Comparison of ENCODE assay signal across 9 cellular contexts in genomic region chr21:46661211-46661625, GRCh38. TPM values are rescaled to one million over a fixed set of nuclear protein-coding genes. Genes with fewer than 3 reads are reported as not detected.
DNase-seq lines count a peak whose midpoint lies in the region; ATAC-seq, FAIRE-seq and TF ChIP-seq lines count a peak whose summit lies in the region.
"Had no signal": no experiment of that assay in that cellular context is flagged by ENCODE, and none has a peak within 500 bp of the region (broad histone marks: within the 10 kb centered on the region; RNA-seq: fewer than 3 reads in every experiment).

No MANE protein-coding gene starts in this region.

- peak; percentile 56 for DNase-seq in CD1c-positive myeloid dendritic cell (ENCODE audit: extremely low spot score)
- DNase-seq in HTR-8/SVneo (ENCODE audit: insufficient read length, low spot score), result peak; percentile 56
- peak; percentile 85 for DNase-seq in glutamatergic neuron
- DNase-seq in pancreas, result peak in 5 of 6 donors; percentile 38 to 74 (median 46)
- DNase-seq in NCI-H1048 (lab: John Stamatoyannopoulos, UW), result no peak

- H3K4me1 Mint-ChIP-seq in activated naive CD8-positive, alpha-beta T cell (ENCODE audit: low read depth), result peaks cover 38% of the 10 kb centered on the region
- no peaks in the 10 kb centered on the region for H3K4me1 Mint-ChIP-seq in glutamatergic neuron (ENCODE audit: low read depth, unreplicated experiment)

- intact Hi-C loops in pancreas (cut with DNase I), result no loop called here

- no peak overlapping the region for H3K4me3 Mint-ChIP-seq in activated naive CD8-positive, alpha-beta T cell
- H3K4me3 Mint-ChIP-seq in glutamatergic neuron (ENCODE audit: unreplicated experiment), result peak overlapping the region; percentile 68

- peaks cover 0 to 12% (median 0%) of the 10 kb centered on the region in 3 donors for H3K36me3 ChIP-seq in pancreas

- no peaks in the 10 kb centered on the region for H3K9me3 ChIP-seq in pancreas
- H3K9me3 ChIP-seq: neutrophil had no signal

- H3K4me3 ChIP-seq in pancreas, result peak overlapping the region in 1 of 4 donors; percentile 17

- peak overlapping the region; percentile 80 for H3K27ac Mint-ChIP-seq in activated naive CD8-positive, alpha-beta T cell
- peak overlapping the region; percentile 72 for H3K27ac Mint-ChIP-seq in glutamatergic neuron (ENCODE audit: unreplicated experiment)

- ATAC-seq in pancreas (peak; percentile 56 to 95 (median 84)), HG02884 (IDR thresholded peaks at IDR 0.05; ENCODE audit: unreplicated experiment) (no peak), HG03097 (IDR thresholded peaks at IDR 0.05; ENCODE audit: low FRiP score, unreplicated experiment) (no peak)

- TF ChIP-seq CTCF in glutamatergic neuron (IDR thresholded peaks at IDR 0.05; ENCODE audit: partially characterized antibody, unreplicated experiment) (peak; percentile 88), pancreas (IDR thresholded peaks at IDR 0.05) (peak; percentile 43 to 61 (median 58))

- H3K9me3 Mint-ChIP-seq in activated naive CD8-positive, alpha-beta T cell (ENCODE audit: low read depth), result no peaks in the 10 kb centered on the region
- H3K9me3 Mint-ChIP-seq in glutamatergic neuron (ENCODE audit: unreplicated experiment), result peaks cover 5% of the 10 kb centered on the region

- WGBS in pancreas, 2 donors, result 14 to 22% methylated on average over 29 of the region's 29 CpGs

- H3K4me1 ChIP-seq in pancreas, result no peaks in the 10 kb centered on the region

- no peak overlapping the region for H3K27ac ChIP-seq in pancreas
- H3K27ac ChIP-seq: neutrophil had no signal

- FAIRE-seq in HTR-8/SVneo (lab: Jason Lieb, UNC), result no peak
- FAIRE-seq in pancreas (lab: Jason Lieb, UNC), result no peak

- no peaks in the 10 kb centered on the region for H3K27me3 Mint-ChIP-seq in activated naive CD8-positive, alpha-beta T cell
- H3K27me3 Mint-ChIP-seq in glutamatergic neuron (ENCODE audit: unreplicated experiment), result peaks cover 2% of the 10 kb centered on the region

- no peaks in the 10 kb centered on the region for H3K27me3 ChIP-seq in pancreas

- peaks cover 15% of the 10 kb centered on the region for H3K36me3 Mint-ChIP-seq in activated naive CD8-positive, alpha-beta T cell
- H3K36me3 Mint-ChIP-seq in glutamatergic neuron (ENCODE audit: unreplicated experiment), result peaks cover 9% of the 10 kb centered on the region

RNA-seq across cellular contexts. Expression of gene PRMT2, which starts 25.7 kb away (rescaled TPM):
- total RNA-seq in glutamatergic neuron (ENCODE audit: unreplicated experiment) (124 TPM), pancreas (10 to 100 TPM; 17.9 to 54.9 (median 23.6) TPM)
- polyA plus RNA-seq in pancreas, result 10 to 100 TPM; 29.3 to 56.9 TPM

RNA-seq across cellular contexts. Expression of gene S100B, which starts 56.3 kb away (rescaled TPM):
- total RNA-seq in glutamatergic neuron (ENCODE audit: unreplicated experiment) (not detected), pancreas (1 to 10 TPM in 3 of 6 donors, under 1 TPM in 3; 0.46 to 4.7 (median 0.85) TPM)
- 10 to 100 TPM in 1 of 2 donors, 1 to 10 TPM in 1; 3.5 to 10.8 TPM for polyA plus RNA-seq in pancreas

Comparison
In these comparisons a context has a peak if more than half of its experiments do, and no peak if none do; other contexts are left out.
1. ATAC-seq: peak in pancreas (4 of 4); none in HG02884 (single experiment) and HG03097 (single experiment).